ENCODE assay signal across 33 cellular contexts in the genomic region with DNA sequence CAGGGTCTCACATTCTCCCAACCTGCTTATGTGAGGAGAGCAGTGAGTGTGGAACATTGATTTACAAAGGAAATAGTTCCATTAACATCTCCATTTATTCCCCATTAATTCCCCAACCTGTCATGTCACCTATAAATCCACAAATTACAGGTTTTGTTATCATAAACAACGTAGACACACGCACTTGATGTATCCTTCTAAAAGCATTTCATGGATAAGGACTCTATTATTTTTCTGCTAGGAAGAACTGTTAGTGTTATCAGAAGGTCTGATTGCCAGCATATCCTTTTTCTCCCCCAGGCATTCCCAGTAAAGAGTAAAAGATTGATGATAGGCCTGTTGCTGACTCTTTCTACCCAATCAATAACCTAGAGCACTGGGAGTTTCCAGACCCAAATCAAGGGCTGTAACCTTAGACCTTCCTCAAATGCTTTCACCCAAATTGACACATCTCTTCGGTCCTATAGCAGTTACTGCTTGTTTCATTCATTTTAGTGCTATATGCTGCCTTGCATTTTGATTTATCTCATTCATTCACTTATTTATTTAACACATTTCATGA.
"Had no signal": no experiment of that assay in that cellular context is flagged by ENCODE, and none has a peak within 500 bp of the region (broad histone marks: within the 10 kb centered on the region; RNA-seq: fewer than 3 reads in every experiment).

No MANE protein-coding gene starts in this region.

- ATAC-seq: activated CD8-positive, alpha-beta T cell treated with anti-CD3 and anti-CD28 coated beads for 36 hours; activated T-cell treated with anti-CD3 and anti-CD28 coated beads, Interleukin-2, amount 50 U/mL, for 72 hours; activated T-helper 17 cell treated with anti-CD3 and anti-CD28 coated beads, Interleukin-2, amount 50 U/mL, for 72 hours; Panc1 had no signal

- H3K4me1 ChIP-seq: SJCRH30 had no signal

- H3K9me3 ChIP-seq: SJCRH30 had no signal

- DNase-seq: activated CD4-positive, alpha-beta T cell treated with anti-CD3 and anti-CD28 coated beads, Interleukin-2, amount 10 ng/mL, durations not matched to agents 24 days and 14 days; activated CD4-positive, alpha-beta T cell treated with anti-CD3 and anti-CD28 coated beads, Interleukin-2, amount 50 U/mL, for 4 hours; activated CD4-positive, CD25-positive, alpha-beta regulatory T cell; activated CD8-positive, alpha-beta T cell treated with anti-CD3 and anti-CD28 coated beads for 36 hours; activated effector memory CD4-positive, alpha-beta T cell treated with anti-CD3 and anti-CD28 coated beads, Interleukin-2, amount 50 U/mL, for 16 hours; activated naive CD4-positive, alpha-beta T cell; activated naive CD4-positive, alpha-beta T cell treated with anti-CD3 and anti-CD28 coated beads, Interleukin-2, amount 50 U/mL, for 16 hours; activated naive CD8-positive, alpha-beta T cell treated with anti-CD3 and anti-CD28 coated beads for 36 hours; activated T-cell treated with anti-CD3 and anti-CD28 coated beads, Interleukin-2, amount 50 U/mL, for 1 hour; activated T-cell treated with anti-CD3 and anti-CD28 coated beads, Interleukin-2, amount 50 U/mL, for 72 hours; amniotic stem cell; aorta; brain microvascular endothelial cell; central memory CD4-positive, alpha-beta T cell; Kasumi-1; KG1; MM.1S; MV-4-11; NCI-H1092; NCI-H1436 treated with DMSO at 0.1 percent for 48 hours; NCI-H187 treated with DMSO at 0.1 percent for 48 hours; NCI-H2081; NCI-H2171; NCI-H226; NCI-H446 treated with DMSO at 0.1 percent for 48 hours; NCI-H524 treated with DMSO at 0.1 percent for 48 hours; SHP77; SJCRH30; T1000; WERI-Rb-1 had no signal

- H3K4me1 Mint-ChIP-seq: activated CD4-positive, alpha-beta T cell treated with anti-CD3 and anti-CD28 coated beads, Interleukin-2, amount 10 ng/mL, durations not matched to agents 24 days and 14 days; activated naive CD8-positive, alpha-beta T cell treated with anti-CD3 and anti-CD28 coated beads for 36 hours; activated T-helper 17 cell treated with anti-CD3 and anti-CD28 coated beads, Interleukin-2, amount 50 U/mL, for 72 hours had no signal

- H3K27me3 ChIP-seq: brain microvascular endothelial cell, SJCRH30 had no signal

- H3K9me3 Mint-ChIP-seq: activated CD4-positive, alpha-beta T cell treated with anti-CD3 and anti-CD28 coated beads, Interleukin-2, amount 10 ng/mL, durations not matched to agents 24 days and 14 days; activated CD8-positive, alpha-beta T cell treated with anti-CD3 and anti-CD28 coated beads for 36 hours; activated naive CD8-positive, alpha-beta T cell treated with anti-CD3 and anti-CD28 coated beads for 36 hours; activated T-cell treated with anti-CD3 and anti-CD28 coated beads, Interleukin-2, amount 50 U/mL, for 72 hours; activated T-helper 17 cell treated with anti-CD3 and anti-CD28 coated beads, Interleukin-2, amount 50 U/mL, for 72 hours had no signal

- H3K4me3 Mint-ChIP-seq: activated CD4-positive, alpha-beta T cell treated with anti-CD3 and anti-CD28 coated beads, Interleukin-2, amount 10 ng/mL, durations not matched to agents 24 days and 14 days; activated CD8-positive, alpha-beta T cell treated with anti-CD3 and anti-CD28 coated beads for 36 hours; activated naive CD8-positive, alpha-beta T cell treated with anti-CD3 and anti-CD28 coated beads for 36 hours; activated T-cell treated with anti-CD3 and anti-CD28 coated beads, Interleukin-2, amount 50 U/mL, for 72 hours; activated T-helper 17 cell treated with anti-CD3 and anti-CD28 coated beads, Interleukin-2, amount 50 U/mL, for 72 hours had no signal

- H3K4me3 ChIP-seq: SJCRH30, SK-N-MC had no signal

- H3K27ac Mint-ChIP-seq: activated CD4-positive, alpha-beta T cell treated with anti-CD3 and anti-CD28 coated beads, Interleukin-2, amount 10 ng/mL, durations not matched to agents 24 days and 14 days; activated CD8-positive, alpha-beta T cell treated with anti-CD3 and anti-CD28 coated beads for 36 hours; activated naive CD8-positive, alpha-beta T cell treated with anti-CD3 and anti-CD28 coated beads for 36 hours; activated T-cell treated with anti-CD3 and anti-CD28 coated beads, Interleukin-2, amount 50 U/mL, for 72 hours; activated T-helper 17 cell treated with anti-CD3 and anti-CD28 coated beads, Interleukin-2, amount 50 U/mL, for 72 hours had no signal

- H3K36me3 Mint-ChIP-seq: activated naive CD8-positive, alpha-beta T cell treated with anti-CD3 and anti-CD28 coated beads for 36 hours had no signal

- H3K36me3 ChIP-seq: brain microvascular endothelial cell, SJCRH30, WERI-Rb-1 had no signal
